23 cellular contexts compared by ENCODE assay signal in the genomic region with DNA sequence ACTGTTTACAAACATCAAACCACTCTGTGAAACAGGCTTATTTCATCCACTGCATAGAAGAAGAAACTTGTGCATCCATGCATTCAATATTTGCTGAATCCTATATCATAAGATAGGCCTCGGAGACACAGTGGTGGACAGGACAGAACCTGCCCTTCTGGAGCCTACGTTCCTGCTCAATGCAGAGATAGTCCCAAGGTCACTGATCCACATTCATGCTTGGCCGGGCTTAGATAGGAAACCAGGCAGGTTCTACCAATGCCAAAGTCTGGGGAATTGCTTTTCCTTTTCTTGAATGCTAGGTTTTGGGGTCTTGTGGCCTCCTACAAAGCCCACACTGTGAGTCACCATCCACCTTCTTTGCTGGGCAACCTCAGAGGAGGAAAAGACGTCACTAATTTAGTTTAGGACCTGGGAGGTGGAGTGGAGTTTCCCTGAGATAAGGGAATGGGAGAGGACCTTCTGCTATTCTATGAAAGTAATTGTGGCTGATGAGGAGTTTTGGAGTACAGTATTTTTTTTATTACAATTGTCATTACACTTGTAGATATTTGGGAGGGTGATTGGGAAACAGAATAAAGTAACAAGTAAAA.
"Had no signal": no experiment of that assay in that cellular context is flagged by ENCODE, and none has a peak within 500 bp of the region (broad histone marks: within the 10 kb centered on the region; RNA-seq: fewer than 3 reads in every experiment).

No MANE protein-coding gene starts in this region.

- H3K4me3 Mint-ChIP-seq: activated B cell treated with CpG ODN at 0.5 μM for 24 hours; activated CD4-positive, alpha-beta T cell treated with anti-CD3 and anti-CD28 coated beads for 36 hours; activated naive CD8-positive, alpha-beta T cell; activated T-cell treated with anti-CD3 and anti-CD28 coated beads, Interleukin-2, amount 50 U/mL, for 24 hours; activated T-helper 17 cell treated with anti-CD3 and anti-CD28 coated beads, Interleukin-2, amount 50 U/mL, for 72 hours; mesothelial cell of epicardium; natural killer cell treated with Interleukin-12 subunit alpha and Interleukin-12 subunit beta and Interleukin-15 and Interleukin-18, amount 100 ng/mL, for 72 hours; T-helper 17 cell had no signal

- H3K36me3 Mint-ChIP-seq: activated naive CD8-positive, alpha-beta T cell; natural killer cell treated with Interleukin-12 subunit alpha and Interleukin-12 subunit beta and Interleukin-15 and Interleukin-18, amount 100 ng/mL, for 72 hours had no signal

- H3K9me3 Mint-ChIP-seq: activated B cell treated with CpG ODN at 0.5 μM for 24 hours; activated T-cell treated with anti-CD3 and anti-CD28 coated beads, Interleukin-2, amount 50 U/mL, for 24 hours; natural killer cell treated with Interleukin-12 subunit alpha and Interleukin-12 subunit beta and Interleukin-15 and Interleukin-18, amount 100 ng/mL, for 72 hours had no signal

- H3K27ac ChIP-seq: adrenal gland, cardiac muscle cell, left lung, prostate gland, upper lobe of left lung had no signal

- H3K27ac Mint-ChIP-seq: activated B cell treated with CpG ODN at 0.5 μM for 24 hours; activated CD4-positive, alpha-beta T cell treated with anti-CD3 and anti-CD28 coated beads for 36 hours; activated naive CD8-positive, alpha-beta T cell; activated T-cell treated with anti-CD3 and anti-CD28 coated beads, Interleukin-2, amount 50 U/mL, for 24 hours; activated T-helper 17 cell treated with anti-CD3 and anti-CD28 coated beads, Interleukin-2, amount 50 U/mL, for 72 hours; mesothelial cell of epicardium; natural killer cell treated with Interleukin-12 subunit alpha and Interleukin-12 subunit beta and Interleukin-15 and Interleukin-18, amount 100 ng/mL, for 72 hours; T-helper 17 cell had no signal

- H3K4me1 ChIP-seq: prostate gland, upper lobe of left lung had no signal

- ATAC-seq: activated CD4-positive, alpha-beta T cell treated with anti-CD3 and anti-CD28 coated beads for 36 hours; activated T-helper 17 cell treated with anti-CD3 and anti-CD28 coated beads, Interleukin-2, amount 50 U/mL, for 72 hours; left lung; natural killer cell treated with Interleukin-12 subunit alpha and Interleukin-12 subunit beta and Interleukin-15 and Interleukin-18, amount 100 ng/mL, for 72 hours; stimulated activated naive CD8-positive, alpha-beta T cell treated with anti-CD3 and anti-CD28 coated beads, Interleukin-15, Interleukin-2, amounts not matched to agents 100 U/mL and 50 U/mL, for 24 hours; T-helper 17 cell had no signal

- DNase-seq: activated B cell treated with CpG ODN at 0.5 μM for 24 hours; activated CD4-positive, alpha-beta T cell treated with anti-CD3 and anti-CD28 coated beads for 36 hours; activated CD4-positive, alpha-beta T cell treated with anti-CD3 and anti-CD28 coated beads, Interleukin-2, amount 50 U/mL, for 4 hours; activated CD8-positive, alpha-beta memory T cell treated with anti-CD3 and anti-CD28 coated beads for 24 hours; activated CD8-positive, alpha-beta memory T cell treated with anti-CD3 and anti-CD28 coated beads, Interleukin-2, amount 50 U/mL, for 4 hours; activated T-cell treated with anti-CD3 and anti-CD28 coated beads, Interleukin-2, amount 50 U/mL, for 24 hours; adrenal gland; foreskin fibroblast; kidney; left lung; mammary epithelial cell; stimulated activated CD4-positive, alpha-beta T cell treated with anti-CD3 and anti-CD28 coated beads, Interleukin-12 subunit alpha, Interleukin-12 subunit beta, amount 100 ng/mL, for 4 hours; stimulated activated CD4-positive, alpha-beta T cell treated with anti-CD3 and anti-CD28 coated beads, Interleukin-4, amount 100 ng/mL, for 4 hours; stimulated activated naive CD8-positive, alpha-beta T cell treated with anti-CD3 and anti-CD28 coated beads, Interleukin-15, Interleukin-2, amounts not matched to agents 100 U/mL and 50 U/mL, for 24 hours; T-helper 17 cell; upper lobe of left lung had no signal

- FAIRE-seq: endometrium had no signal

- H3K27me3 ChIP-seq: adrenal gland, cardiac muscle cell, left lung, upper lobe of left lung had no signal

- H3K9me3 ChIP-seq: adrenal gland, left lung, prostate gland, upper lobe of left lung had no signal

- H3K4me1 Mint-ChIP-seq: activated B cell treated with CpG ODN at 0.5 μM for 24 hours; activated CD4-positive, alpha-beta T cell treated with anti-CD3 and anti-CD28 coated beads for 36 hours; activated T-helper 17 cell treated with anti-CD3 and anti-CD28 coated beads, Interleukin-2, amount 50 U/mL, for 72 hours had no signal

- H3K36me3 ChIP-seq: adrenal gland, cardiac muscle cell, left lung, prostate gland, upper lobe of left lung had no signal

- H3K4me3 ChIP-seq: adrenal gland, cardiac muscle cell, left lung, prostate gland, upper lobe of left lung had no signal

- H3K27me3 Mint-ChIP-seq: activated CD4-positive, alpha-beta T cell treated with anti-CD3 and anti-CD28 coated beads for 36 hours; activated naive CD8-positive, alpha-beta T cell; activated T-cell treated with anti-CD3 and anti-CD28 coated beads, Interleukin-2, amount 50 U/mL, for 24 hours; activated T-helper 17 cell treated with anti-CD3 and anti-CD28 coated beads, Interleukin-2, amount 50 U/mL, for 72 hours had no signal
